Comparison of ENCODE assay signal across 1 cellular context in genomic region chr11:119095066-119095880, GRCh38.
TF ChIP-seq lines count a peak whose summit lies in the region.

No MANE protein-coding gene starts in this region.

TF ChIP-seq in HepG2, 621 proteins besides CTCF, POLR2A, EP300 and RAD21 (continued from another document and continues in another):
- TF ChIP-seq FOXO4 (CRISPR knock-in tag; conservative IDR thresholded peaks at IDR 0.05) (0 out of 2 replicates have a peak, but pooled peaks have one; percentile 97), HOXA9 (CRISPR knock-in tag; IDR thresholded peaks at IDR 0.05; ENCODE audit: borderline replicate concordance) (peak; percentile 92), ZNF652 (CRISPR knock-in tag; IDR thresholded peaks at IDR 0.05; ENCODE audit: borderline replicate concordance, low read depth) (peak; percentile 99), HNRNPLL (IDR thresholded peaks at IDR 0.05; ENCODE audit: low read depth, low read length, poor library complexity, severe bottlenecking) (peak; percentile 92), ZNF232 (CRISPR knock-in tag; IDR thresholded peaks at IDR 0.05; ENCODE audit: borderline replicate concordance) (0 out of 2 replicates have a peak, but pooled peaks have one; percentile 30), TMF1 (CRISPR knock-in tag; IDR thresholded peaks at IDR 0.05; ENCODE audit: low read depth) (peak; percentile 97; the same call in 1 of the 2 replicates), HDAC2 (CRISPR knock-in tag; IDR thresholded peaks at IDR 0.05) (peak; percentile 62), TGIF2 (CRISPR knock-in tag; IDR thresholded peaks at IDR 0.05) (peak; percentile 55; the same call in 1 of the 2 replicates), DRAP1 (CRISPR knock-in tag; IDR thresholded peaks at IDR 0.05) (peak; percentile 99), DZIP1 (CRISPR knock-in tag; IDR thresholded peaks at IDR 0.05) (peak; percentile 72), SNAPC5 (CRISPR knock-in tag; IDR thresholded peaks at IDR 0.05; ENCODE audit: borderline replicate concordance) (peak; percentile 92; the same call in 1 of the 2 replicates), ZNF761 (CRISPR knock-in tag; conservative IDR thresholded peaks at IDR 0.05) (peak; percentile 85), POGK (CRISPR knock-in tag; conservative IDR thresholded peaks at IDR 0.05) (peak; percentile 97), KLF6 (CRISPR knock-in tag; IDR thresholded peaks at IDR 0.05) (peak; percentile 83), CEBPZ (IDR thresholded peaks at IDR 0.05; ENCODE audit: low read length) (no peak), BHLHE40 (IDR thresholded peaks at IDR 0.05; ENCODE audit: low read length) (no peak), ZSCAN22 (CRISPR knock-in tag; IDR thresholded peaks at IDR 0.05) (no peak), ZFYVE20 (CRISPR knock-in tag; IDR thresholded peaks at IDR 0.05; ENCODE audit: borderline replicate concordance, low read depth) (no peak), ZNF513 (CRISPR knock-in tag; conservative IDR thresholded peaks at IDR 0.05) (peak; percentile 27; the same call in 1 of the 2 replicates), THRA (CRISPR knock-in tag; IDR thresholded peaks at IDR 0.05; ENCODE audit: borderline replicate concordance) (no peak), PRDM10 (CRISPR knock-in tag; IDR thresholded peaks at IDR 0.05; ENCODE audit: low read depth) (peak; percentile 47; the same call in 1 of the 2 replicates), ETV5 (CRISPR knock-in tag; IDR thresholded peaks at IDR 0.05; ENCODE audit: borderline replicate concordance) (peak; percentile 41), ARID3A (IDR thresholded peaks at IDR 0.05; ENCODE audit: low read depth, low read length) (no peak), ZNF501 (CRISPR knock-in tag; IDR thresholded peaks at IDR 0.05) (peak; percentile 99), GATAD1 (CRISPR knock-in tag; IDR thresholded peaks at IDR 0.05) (peak; percentile 59), RBFOX2 (IDR thresholded peaks at IDR 0.05; ENCODE audit: low read depth, low read length) (peak; percentile 100), SAFB2 (CRISPR knock-in tag; IDR thresholded peaks at IDR 0.05; ENCODE audit: borderline replicate concordance, low read depth) (peak; percentile 75; the same call in 1 of the 2 replicates), TBX3 (IDR thresholded peaks at IDR 0.05; ENCODE audit: borderline replicate concordance) (0 out of 2 replicates have a peak, but pooled peaks have one; percentile 47), ZNF256 (CRISPR knock-in tag; conservative IDR thresholded peaks at IDR 0.05) (peak; percentile 82; the same call in 1 of the 2 replicates), ZNF749 (CRISPR knock-in tag; IDR thresholded peaks at IDR 0.05; ENCODE audit: borderline replicate concordance) (peak; percentile 98; the same call in 1 of the 2 replicates), NFYB (CRISPR knock-in tag; IDR thresholded peaks at IDR 0.05) (peak; percentile 96), MNT (IDR thresholded peaks at IDR 0.05) (peak; percentile 62), HNF4G (IDR thresholded peaks at IDR 0.05; ENCODE audit: borderline replicate concordance, low read depth, low read length) (no peak), HNF4G (CRISPR knock-in tag; IDR thresholded peaks at IDR 0.05; ENCODE audit: borderline replicate concordance, low read depth) (no peak), ARNT (IDR thresholded peaks at IDR 0.05) (no peak)
